ENCODE assay signal across 9 cellular contexts in genomic region chr18:57004366-57005121, GRCh38.
DNase-seq lines count a peak whose midpoint lies in the region; ATAC-seq and TF ChIP-seq lines count a peak whose summit lies in the region.
"Had no signal": no experiment of that assay in that cellular context is flagged by ENCODE, and none has a peak within 500 bp of the region (broad histone marks: within the 10 kb centered on the region; RNA-seq: fewer than 3 reads in every experiment).

No MANE protein-coding gene starts in this region.

- DNase-seq in GM06990 (ENCODE audit: extremely low read depth, insufficient read length) (peak; percentile 68), DMS 273 treated with DMSO at 0.1 percent for 48 hours (lab: John Stamatoyannopoulos, UW) (no peak)
- DNase-seq in activated CD4-positive, alpha-beta memory T cell treated with anti-CD3 and anti-CD28 coated beads for 36 hours, result no peak
- DNase-seq in stimulated activated naive CD4-positive, alpha-beta T cell treated with Interleukin-2 at 50 U/mL for 16 hours (lab: John Stamatoyannopoulos, UW), result no peak
- no peak for DNase-seq in activated CD8-positive, alpha-beta memory T cell treated with anti-CD3 and anti-CD28 coated beads for 24 hours

- CTCF ChIA-PET in activated CD4-positive, alpha-beta memory T cell treated with anti-CD3 and anti-CD28 coated beads for 36 hours (lab: Charles Lee), result no interaction called here

- no peaks in the 10 kb centered on the region for H3K27me3 Mint-ChIP-seq in activated CD4-positive, alpha-beta memory T cell treated with anti-CD3 and anti-CD28 coated beads for 36 hours

- peaks cover 0 to 2% (median 0%) of the 10 kb centered on the region in 4 donors for H3K4me1 ChIP-seq in liver (ENCODE audit: control insufficient read depth in 4 of 4, insufficient read depth in 4 of 4, low read length in 3 of 4)

- TF ChIP-seq RAD21 in liver (IDR thresholded peaks at IDR 0.05), result no peak

- H3K9ac ChIP-seq in liver (ENCODE audit: low read depth in 1 of 2, low read length in 2 of 2), result no peak overlapping the region

- H3K27ac Mint-ChIP-seq in activated CD4-positive, alpha-beta memory T cell treated with anti-CD3 and anti-CD28 coated beads for 36 hours, result peak overlapping the region; percentile 33

- intact Hi-C loops in activated CD4-positive, alpha-beta memory T cell treated with anti-CD3 and anti-CD28 coated beads for 36 hours (cut with micrococcal nuclease), result loop anchor here (1.0 to 10.0 kb wide), 5 partner anchors 12 to 830 kb away; partner anchors contain the start of gene WDR7

- H3K9me3 ChIP-seq in liver (ENCODE audit: control insufficient read depth in 4 of 4, low read length in 3 of 4), result no peaks in the 10 kb centered on the region

- H3K36me3 ChIP-seq in GM06990 (ENCODE audit: control insufficient read depth, insufficient read depth, low read length) (no peaks in the 10 kb centered on the region), liver (ENCODE audit: control insufficient read depth in 4 of 4, insufficient read depth in 3 of 4, low read depth in 1 of 4, low read length in 3 of 4) (no peaks in the 10 kb centered on the region)

- no peaks in the 10 kb centered on the region for H3K9me3 Mint-ChIP-seq in activated CD4-positive, alpha-beta memory T cell treated with anti-CD3 and anti-CD28 coated beads for 36 hours

- POLR2A ChIA-PET in activated CD4-positive, alpha-beta memory T cell treated with anti-CD3 and anti-CD28 coated beads for 36 hours (lab: Charles Lee), result no interaction called here

- WGBS in liver, result 72% methylated on average over 5 of the region's 5 CpGs

- H3K4me1 Mint-ChIP-seq in activated CD4-positive, alpha-beta memory T cell treated with anti-CD3 and anti-CD28 coated beads for 36 hours (ENCODE audit: low read depth), result peaks cover 32% of the 10 kb centered on the region

- no peak overlapping the region for H3K27ac ChIP-seq in liver (ENCODE audit: low read depth in 1 of 2, low read length in 2 of 2)
- H3K27ac ChIP-seq: VCaP had no signal

- H3K4me3 ChIP-seq in GM06990 (replicated peaks; ENCODE audit: low read depth, low read length) (no peak overlapping the region; the same call in 1 of the 2 replicates), liver (ENCODE audit: low read depth in 1 of 3, low read length in 3 of 3) (no peak overlapping the region)

- no peak overlapping the region for H3K4me3 Mint-ChIP-seq in activated CD4-positive, alpha-beta memory T cell treated with anti-CD3 and anti-CD28 coated beads for 36 hours

- H3K27me3 ChIP-seq in GM06990 (replicated peaks; ENCODE audit: control insufficient read depth, insufficient read depth, low read length) (no peaks in the 10 kb centered on the region), liver (ENCODE audit: control insufficient read depth in 4 of 4, insufficient read depth in 4 of 4, low read length in 3 of 4) (no peaks in the 10 kb centered on the region)

- no peaks in the 10 kb centered on the region for H3K36me3 Mint-ChIP-seq in activated CD4-positive, alpha-beta memory T cell treated with anti-CD3 and anti-CD28 coated beads for 36 hours

- TF ChIP-seq CTCF in GM06990 (IDR thresholded peaks at IDR 0.05; ENCODE audit: insufficient read depth, low read length, poor library complexity, severe bottlenecking), result no peak
- no peak for TF ChIP-seq CTCF in liver (IDR thresholded peaks at IDR 0.05; ENCODE audit: low read depth, low read length, missing input control)

- ATAC-seq in GM19468 (IDR thresholded peaks at IDR 0.05; ENCODE audit: extremely low read depth, unreplicated experiment), result peak; percentile 95
- peak; percentile 98 for ATAC-seq in HG03469 (IDR thresholded peaks at IDR 0.05; ENCODE audit: unreplicated experiment)

TF ChIP-seq in liver, 16 proteins besides CTCF, POLR2A, EP300 and RAD21:
- TF ChIP-seq JUND (IDR thresholded peaks at IDR 0.05) (peak; percentile 42 to 61), NR2F2 (IDR thresholded peaks at IDR 0.05) (no peak)
